11 cellular contexts compared by ENCODE assay signal in genomic region chr17:46003907-46004748, GRCh38. TPM values are rescaled to one million over a fixed set of nuclear protein-coding genes. Genes with fewer than 3 reads are reported as not detected.
DNase-seq lines count a peak whose midpoint lies in the region; ATAC-seq lines count a peak whose summit lies in the region.
"Had no signal": no experiment of that assay in that cellular context is flagged by ENCODE, and none has a peak within 500 bp of the region (broad histone marks: within the 10 kb centered on the region; RNA-seq: fewer than 3 reads in every experiment).

No MANE protein-coding gene starts in this region.

- peak; percentile 34 for DNase-seq in NCI-H2107 treated with DMSO at 0.1 percent for 48 hours (lab: John Stamatoyannopoulos, UW; ENCODE audit: unreplicated experiment)
- DNase-seq in NCI-H2107 (lab: John Stamatoyannopoulos, UW) = no peak
- DNase-seq in adipocyte (ENCODE audit: low read depth) = peak; percentile 81
- peak; percentile 71 for DNase-seq in left ventricle myocardium superior
- no peak for DNase-seq in activated effector memory CD4-positive, alpha-beta T cell treated with Interleukin-2 at 50 U/mL for 16 hours
- no peak for DNase-seq in effector memory CD8-positive, alpha-beta T cell
- DNase-seq: ACHN, KBM-7 had no signal

- H3K27me3 ChIP-seq in adipocyte (replicated peaks; ENCODE audit: control insufficient read depth, insufficient read depth, low read length) = no peaks in the 10 kb centered on the region

- H3K27ac Mint-ChIP-seq in effector memory CD8-positive, alpha-beta T cell = peak overlapping the region in 1 of 2 donors; percentile 41

- H3K27ac ChIP-seq in temporal lobe (ENCODE audit: low read depth, low read length) = peak overlapping the region; percentile 78

- H3K4me3 ChIP-seq in adipocyte (ENCODE audit: low read length) = no peak overlapping the region

- H3K4me1 ChIP-seq in adipocyte (ENCODE audit: control insufficient read depth, insufficient read depth, low read length) = peaks cover 21% of the 10 kb centered on the region

- H3K36me3 ChIP-seq in adipocyte (ENCODE audit: control insufficient read depth, insufficient read depth, low read length, severe bottlenecking) = no peaks in the 10 kb centered on the region

- H3K4me3 Mint-ChIP-seq in effector memory CD8-positive, alpha-beta T cell = no peak overlapping the region

- no peak overlapping the region for H3K9ac ChIP-seq in adipocyte (ENCODE audit: low read length)

- no peaks in the 10 kb centered on the region for H3K9me3 Mint-ChIP-seq in effector memory CD8-positive, alpha-beta T cell

- H3K9me3 ChIP-seq in adipocyte (ENCODE audit: control insufficient read depth, low read length) = no peaks in the 10 kb centered on the region

- H3K27me3 Mint-ChIP-seq in effector memory CD8-positive, alpha-beta T cell = no peaks in the 10 kb centered on the region

- intact Hi-C loops in left ventricle myocardium superior (cut with micrococcal nuclease) = loop anchor here (10.0 kb wide), 1 partner anchor 211 kb away; no protein-coding TSS in a partner anchor

- H3K36me3 Mint-ChIP-seq in effector memory CD8-positive, alpha-beta T cell (ENCODE audit: insufficient read depth) = no peaks in the 10 kb centered on the region

- peak; percentile 79 for ATAC-seq in left ventricle myocardium superior
- ATAC-seq in GM21576 (IDR thresholded peaks at IDR 0.05; ENCODE audit: unreplicated experiment) = no peak
- ATAC-seq in effector memory CD8-positive, alpha-beta T cell (replicated peaks) = no peak
- ATAC-seq: HCT116 had no signal

- H3K4me1 Mint-ChIP-seq in effector memory CD8-positive, alpha-beta T cell (ENCODE audit: low read depth in 2 of 2) = peaks cover 0 to 3% of the 10 kb centered on the region in 2 donors

RNA-seq across cellular contexts. Expression of gene STH, which starts 5.1 kb away (rescaled TPM):
- total RNA-seq in left ventricle myocardium superior = not detected
- total RNA-seq in temporal lobe = 2.5 TPM

Comparison
In these comparisons a context has a peak if more than half of its experiments do, and no peak if none do; other contexts are left out.
1. DNase-seq: peak in NCI-H2107 treated with DMSO at 0.1 percent for 48 hours (single experiment), adipocyte (single experiment) and left ventricle myocardium superior (single experiment); none in NCI-H2107 (single experiment), activated effector memory CD4-positive, alpha-beta T cell treated with Interleukin-2 at 50 U/mL for 16 hours (single experiment) and effector memory CD8-positive, alpha-beta T cell (0 of 3).